12 cellular contexts compared by ENCODE assay signal in genomic region chr1:91556556-91556955, GRCh38. TPM values are rescaled to one million over a fixed set of nuclear protein-coding genes. Genes with fewer than 3 reads are reported as not detected.
DNase-seq lines count a peak whose midpoint lies in the region; ATAC-seq, FAIRE-seq and TF ChIP-seq lines count a peak whose summit lies in the region.
"Had no signal": no experiment of that assay in that cellular context is flagged by ENCODE, and none has a peak within 500 bp of the region (broad histone marks: within the 10 kb centered on the region; RNA-seq: fewer than 3 reads in every experiment).

No MANE protein-coding gene starts in this region.

- H4K20me1 ChIP-seq in astrocyte (ENCODE audit: insufficient read depth, low read length) = no peaks in the 10 kb centered on the region

- no peaks in the 10 kb centered on the region for H3K36me3 Mint-ChIP-seq in astrocyte (ENCODE audit: low read depth, unreplicated experiment)

- intact Hi-C loops in dorsolateral prefrontal cortex (cut with DNase I) = no loop called here

- peak; percentile 2 to 3 for ATAC-seq in activated CD4-positive, CD25-positive, alpha-beta regulatory T cell treated with anti-CD3 and anti-CD28 coated beads, Interleukin-2, amount 50 U/mL, for 24 hours

- H3K4me2 ChIP-seq in astrocyte (ENCODE audit: low read length) = peak overlapping the region; percentile 2

- H3K36me3 ChIP-seq in KOPT-K1 (ENCODE audit: insufficient read depth, low read length) = no peaks in the 10 kb centered on the region
- no peaks in the 10 kb centered on the region for H3K36me3 ChIP-seq in astrocyte (ENCODE audit: insufficient read depth, low read length)
- no peaks in the 10 kb centered on the region for H3K36me3 ChIP-seq in neutrophil

- H3K4me1 Mint-ChIP-seq in astrocyte (ENCODE audit: low read depth, unreplicated experiment) = peaks cover 29% of the 10 kb centered on the region

- no peak for FAIRE-seq in astrocyte (lab: Jason Lieb, UNC)
- FAIRE-seq: A204.1 had no signal

- H3K27ac Mint-ChIP-seq in astrocyte (ENCODE audit: unreplicated experiment) = no peak overlapping the region

- no peak overlapping the region for H2AFZ ChIP-seq in astrocyte (ENCODE audit: low read depth, low read length)

- peaks cover 5% of the 10 kb centered on the region for H3K27me3 Mint-ChIP-seq in astrocyte (ENCODE audit: low read depth, unreplicated experiment)

- H3K4me3 ChIP-seq in astrocyte (ENCODE audit: insufficient read depth, low read depth, low read length) (no peak overlapping the region), neutrophil (ENCODE audit: low read depth in 1 of 2, low read length in 1 of 2) (no peak overlapping the region), dorsolateral prefrontal cortex (no peak overlapping the region)

- H3K79me2 ChIP-seq in astrocyte (ENCODE audit: insufficient read depth, low read length) = no peaks in the 10 kb centered on the region

- H3K27me3 ChIP-seq in astrocyte (ENCODE audit: insufficient read depth, low read length) (no peaks in the 10 kb centered on the region), neutrophil (no peaks in the 10 kb centered on the region), dorsolateral prefrontal cortex (no peaks in the 10 kb centered on the region)

- H3K27ac ChIP-seq in KOPT-K1 (ENCODE audit: low read depth, low read length, poor library complexity, severe bottlenecking) (peak overlapping the region; percentile 6), astrocyte (ENCODE audit: low read depth, low read length) (no peak overlapping the region), neutrophil (peak overlapping the region; percentile 59), dorsolateral prefrontal cortex (no peak overlapping the region)

- H3K9me3 ChIP-seq in KOPT-K1 (ENCODE audit: insufficient read depth, low read length, poor library complexity, severe bottlenecking) (no peaks in the 10 kb centered on the region), astrocyte (ENCODE audit: insufficient read depth, low read depth, low read length) (no peaks in the 10 kb centered on the region), neutrophil (no peaks in the 10 kb centered on the region)

- H3K9me3 Mint-ChIP-seq in astrocyte (ENCODE audit: unreplicated experiment) = no peaks in the 10 kb centered on the region

- no peak overlapping the region for H3K4me3 Mint-ChIP-seq in astrocyte (ENCODE audit: unreplicated experiment)

- DNase-seq in activated CD4-positive, CD25-positive, alpha-beta regulatory T cell (lab: John Stamatoyannopoulos, UW) = no peak
- DNase-seq in astrocyte (ENCODE audit: low read depth) = no peak
- no peak for DNase-seq in dermis blood vessel endothelial cell
- DNase-seq in dorsolateral prefrontal cortex = no peak
- no peak for DNase-seq in T1000 (lab: John Stamatoyannopoulos, UW)
- DNase-seq: Kasumi-1, NCI-H2171, SW 1271 had no signal

- H3K9ac ChIP-seq in astrocyte (ENCODE audit: low read length) = no peak overlapping the region

- TF ChIP-seq CTCF in astrocyte (IDR thresholded peaks at IDR 0.05; ENCODE audit: insufficient read depth, low read depth, low read length) (no peak), neutrophil (IDR thresholded peaks at IDR 0.05) (no peak), dorsolateral prefrontal cortex (IDR thresholded peaks at IDR 0.05 in 54 of 56, conservative IDR thresholded peaks at IDR 0.05 in 2 of 56; ENCODE audit: low read depth in 1 of 56, partially characterized antibody in 56 of 56) (no peak)

- H3K4me1 ChIP-seq in astrocyte (ENCODE audit: insufficient read depth, low read length) (peaks cover 9% of the 10 kb centered on the region), neutrophil (ENCODE audit: control insufficient read depth in 1 of 2, insufficient read depth in 1 of 2, low read depth in 1 of 2, low read length in 1 of 2) (peaks cover 19 to 20% of the 10 kb centered on the region in 2 experiments)

RNA-seq across cellular contexts. Expression of gene CDC7, which starts 55.9 kb away (rescaled TPM):
- total RNA-seq in astrocyte (3.3 and 4.0 TPM in 2 replicates), dermis blood vessel endothelial cell (2.6 and 7.7 TPM in 2 replicates), dorsolateral prefrontal cortex (10 to 100 TPM in 85 of 120 experiments, 1 to 10 TPM in 35; 5.1 to 18.8 (median 12.2) TPM)

Comparison
In these comparisons a context has a peak if more than half of its experiments do, and no peak if none do; other contexts are left out.
1. H3K27ac ChIP-seq: peak in KOPT-K1 (single experiment) and neutrophil (single experiment); none in astrocyte (single experiment) and dorsolateral prefrontal cortex (0 of 59).